In genomic region chr3:132448211-132448961, GRCh38 we compare ENCODE assay signal across 12 cellular contexts. TPM values are rescaled to one million over a fixed set of nuclear protein-coding genes. Genes with fewer than 3 reads are reported as not detected.
DNase-seq lines count a peak whose midpoint lies in the region; ATAC-seq and TF ChIP-seq lines count a peak whose summit lies in the region.
"Had no signal": no experiment of that assay in that cellular context is flagged by ENCODE, and none has a peak within 500 bp of the region (broad histone marks: within the 10 kb centered on the region; RNA-seq: fewer than 3 reads in every experiment).

No MANE protein-coding gene starts in this region.

- H3K36me3 ChIP-seq in gastroesophageal sphincter: peaks cover 0 to 24% of the 10 kb centered on the region in 2 donors

- no peaks in the 10 kb centered on the region for H3K9me3 ChIP-seq in gastroesophageal sphincter

- TF ChIP-seq POLR2A in gastroesophageal sphincter (IDR thresholded peaks at IDR 0.05): no peak

- no peak for TF ChIP-seq EP300 in gastroesophageal sphincter (IDR thresholded peaks at IDR 0.05)

- H3K4me3 ChIP-seq in gastroesophageal sphincter (no peak overlapping the region), retinal pigment epithelial cell (ENCODE audit: low read length) (no peak overlapping the region)

- no peaks in the 10 kb centered on the region for H3K27me3 ChIP-seq in gastroesophageal sphincter

- peak overlapping the region; percentile 39 to 73 (median 60) for H3K27ac ChIP-seq in gastroesophageal sphincter

- peaks cover 29 to 63% (median 29%) of the 10 kb centered on the region in 3 donors for H3K4me1 ChIP-seq in gastroesophageal sphincter

- no peak for TF ChIP-seq CTCF in gastroesophageal sphincter (IDR thresholded peaks at IDR 0.05)
- TF ChIP-seq CTCF in retinal pigment epithelial cell (conservative IDR thresholded peaks at IDR 0.05; ENCODE audit: low read depth, low read length): no peak

- ATAC-seq in gastroesophageal sphincter (no peak), HG03095 (IDR thresholded peaks at IDR 0.05; ENCODE audit: unreplicated experiment) (no peak)
- ATAC-seq: stimulated activated naive CD8-positive, alpha-beta T cell treated with anti-CD3 and anti-CD28 coated beads, Interleukin-15, amount 100 ng/mL, for 72 hours; T-cell had no signal

- peak; percentile 31 for DNase-seq in G401 (ENCODE audit: low spot score)
- peak; percentile 6 for DNase-seq in UCSD-AML1 (lab: John Stamatoyannopoulos, UW; ENCODE audit: unreplicated experiment)
- DNase-seq in retinal pigment epithelial cell (ENCODE audit: low read depth): peak; percentile 66
- DNase-seq in NCI-H748 treated with DMSO at 0.1 percent for 48 hours (lab: John Stamatoyannopoulos, UW): no peak
- no peak for DNase-seq in SKM-1 treated with dmso at 0.1 percent for 144 hours (lab: John Stamatoyannopoulos, UW; ENCODE audit: unreplicated experiment)
- no peak for DNase-seq in DMS114 treated with DMSO at 0.1 percent for 48 hours (lab: John Stamatoyannopoulos, UW; ENCODE audit: unreplicated experiment)
- DNase-seq: CD4-positive, alpha-beta T cell; GOT3; stimulated activated naive CD8-positive, alpha-beta T cell treated with anti-CD3 and anti-CD28 coated beads, Interleukin-15, amount 100 ng/mL, for 72 hours; T-cell had no signal

- in situ Hi-C loops in G401 (cut with HindIII; ENCODE audit: low sequenced_read_pairs): no loop called here

- WGBS in gastroesophageal sphincter (ENCODE audit: low coverage in 1 of 2), 2 donors: 10 to 12% methylated on average over 6 of the region's 6 CpGs

RNA-seq across cellular contexts. Expression of gene DNAJC13, which starts 31.1 kb away (rescaled TPM):
- total RNA-seq in G401 (2014; rRNA removed; shearing (Covaris generic)): 22.4 and 34.6 TPM in 2 replicates
- 10 to 100 TPM; 43.6 to 73.7 (median 61.1) TPM for total RNA-seq in gastroesophageal sphincter

Comparison
In these comparisons a context has a peak if more than half of its experiments do, and no peak if none do; other contexts are left out.
1. DNase-seq: peak in G401 (single experiment), UCSD-AML1 (single experiment) and retinal pigment epithelial cell (single experiment); none in NCI-H748 treated with DMSO at 0.1 percent for 48 hours (single experiment), SKM-1 treated with dmso at 0.1 percent for 144 hours (single experiment) and DMS114 treated with DMSO at 0.1 percent for 48 hours (single experiment).